ENCODE assay signal across 8 cellular contexts in genomic region chr7:74627699-74628411, GRCh38. TPM values are rescaled to one million over a fixed set of nuclear protein-coding genes. Genes with fewer than 3 reads are reported as not detected.
A peak's percentile ranks its signal among the peaks of the same experiment; 100 is the strongest.
DNase-seq lines count a peak whose midpoint lies in the region; ATAC-seq and TF ChIP-seq lines count a peak whose summit lies in the region.

No MANE protein-coding gene starts in this region.

- H3K9me3 ChIP-seq in mammary epithelial cell (replicated peaks; ENCODE audit: insufficient read depth, low read length), result no peaks in the 10 kb centered on the region
- no peaks in the 10 kb centered on the region for H3K9me3 ChIP-seq in mucosa of descending colon

- H3K79me2 ChIP-seq in mammary epithelial cell (ENCODE audit: insufficient read depth, low read length), result no peaks in the 10 kb centered on the region

- H3K36me3 ChIP-seq in mammary epithelial cell (ENCODE audit: insufficient read depth, low read length) (no peaks in the 10 kb centered on the region), mucosa of descending colon (ENCODE audit: low read depth) (no peaks in the 10 kb centered on the region)

- peak; percentile 62 for DNase-seq in AG20443 (ENCODE audit: low spot score)
- DNase-seq in NCI-H1436 treated with DMSO at 0.1 percent for 48 hours (lab: John Stamatoyannopoulos, UW), result peak; percentile 81
- DNase-seq in mammary epithelial cell, result no peak
- peak in 2 of 3 donors; percentile 62 to 72 for DNase-seq in mucosa of descending colon
- DNase-seq in NCI-H1048 (lab: John Stamatoyannopoulos, UW), result no peak
- DNase-seq in T1000 (lab: John Stamatoyannopoulos, UW), result no peak
- no peak for DNase-seq in stimulated activated naive CD8-positive, alpha-beta T cell treated with anti-CD3 and anti-CD28 coated beads, Interleukin-15, amount 100 ng/mL, for 72 hours

- intact Hi-C loops in mammary epithelial cell (cut with micrococcal nuclease), result loop anchor here (10.0 kb wide), 1 partner anchor 237 kb away; no protein-coding TSS in a partner anchor
- intact Hi-C loops in mucosa of descending colon (cut with DNase I, micrococcal nuclease), result no loop called here

- WGBS in mammary epithelial cell (ENCODE audit: low coverage, missing lambda C conversion rate), result 13% methylated on average over 11 of the region's 11 CpGs

- H3K4me3 ChIP-seq in mammary epithelial cell (replicated peaks in 1 of 3; ENCODE audit: insufficient read depth in 1 of 3, low read depth in 2 of 3, low read length in 3 of 3) (no peak overlapping the region), mucosa of descending colon (no peak overlapping the region)

- no peaks in the 10 kb centered on the region for H4K20me1 ChIP-seq in mammary epithelial cell (ENCODE audit: insufficient read depth, low read length)

- CTCF ChIA-PET in mammary epithelial cell (lab: Charles Lee; ENCODE audit: low non-redundant PET), result no interaction called here

- peak overlapping the region in 1 of 2 donors; percentile 83 for H3K27ac Mint-ChIP-seq in stimulated activated naive CD8-positive, alpha-beta T cell treated with anti-CD3 and anti-CD28 coated beads, Interleukin-15, amount 100 ng/mL, for 72 hours

- peak overlapping the region; percentile 84 for H2AFZ ChIP-seq in mammary epithelial cell (ENCODE audit: low read depth, low read length)

- peaks cover 6% of the 10 kb centered on the region for H3K4me1 ChIP-seq in mammary epithelial cell (ENCODE audit: insufficient read depth, low read length)
- no peaks in the 10 kb centered on the region for H3K4me1 ChIP-seq in mucosa of descending colon (ENCODE audit: low read depth)

- H3K4me3 Mint-ChIP-seq in stimulated activated naive CD8-positive, alpha-beta T cell treated with anti-CD3 and anti-CD28 coated beads, Interleukin-15, amount 100 ng/mL, for 72 hours, result no peak overlapping the region

- ATAC-seq in mucosa of descending colon (peak; percentile 70), HG02642 (IDR thresholded peaks at IDR 0.05; ENCODE audit: poor library complexity, unreplicated experiment) (no peak)
- no peak for ATAC-seq in stimulated activated naive CD8-positive, alpha-beta T cell treated with anti-CD3 and anti-CD28 coated beads, Interleukin-15, amount 100 ng/mL, for 72 hours

- dilution Hi-C loops in mammary epithelial cell (cut with HindIII; ENCODE audit: low sequenced_read_pairs), result loop anchor here (5.0 kb wide), 2 partner anchors 69 to 76 kb away; no protein-coding TSS in a partner anchor

- TF ChIP-seq CTCF in mammary epithelial cell (conservative IDR thresholded peaks at IDR 0.05 in 1 of 2, IDR thresholded peaks at IDR 0.05 in 1 of 2; ENCODE audit: extremely low read depth in 1 of 2, insufficient read depth in 1 of 2, low read depth in 1 of 2, low read length in 2 of 2), result no peak
- no peak for TF ChIP-seq CTCF in mucosa of descending colon (IDR thresholded peaks at IDR 0.05)

- no peak overlapping the region for H3K9ac ChIP-seq in mammary epithelial cell (ENCODE audit: insufficient read depth, low read length)

- no TSS peak for BruUV-seq in mammary epithelial cell (replicated peaks; lab: Mats Ljungman, UMichigan)

- no peak overlapping the region for H3K4me2 ChIP-seq in mammary epithelial cell (ENCODE audit: insufficient read depth, low read depth, low read length)

- H3K27me3 Mint-ChIP-seq in stimulated activated naive CD8-positive, alpha-beta T cell treated with anti-CD3 and anti-CD28 coated beads, Interleukin-15, amount 100 ng/mL, for 72 hours, result no peaks in the 10 kb centered on the region

- no peak overlapping the region for H3K27ac ChIP-seq in mammary epithelial cell (ENCODE audit: insufficient read depth, low read depth, low read length)

- in situ Hi-C loops in mammary epithelial cell (cut with MboI; ENCODE audit: low sequenced_read_pairs in 2 of 2), result no loop called here

- H3K4me1 Mint-ChIP-seq in stimulated activated naive CD8-positive, alpha-beta T cell treated with anti-CD3 and anti-CD28 coated beads, Interleukin-15, amount 100 ng/mL, for 72 hours, result peaks cover 12% of the 10 kb centered on the region

- no peaks in the 10 kb centered on the region for H3K9me3 Mint-ChIP-seq in stimulated activated naive CD8-positive, alpha-beta T cell treated with anti-CD3 and anti-CD28 coated beads, Interleukin-15, amount 100 ng/mL, for 72 hours

- H3K27me3 ChIP-seq in mammary epithelial cell (ENCODE audit: insufficient read depth, low read length), result no peaks in the 10 kb centered on the region

RNA-seq across cellular contexts. Expression of gene GTF2I, which starts 29.7 kb away (rescaled TPM):
- 100 to 1,000 TPM; 170 to 184 TPM for total RNA-seq in mammary epithelial cell
- polyA plus RNA-seq in mammary epithelial cell, result 47.9 TPM
- 154 TPM for polyA minus RNA-seq in mammary epithelial cell
- 100 to 1,000 TPM; 111 to 220 (median 130) TPM for total RNA-seq in mucosa of descending colon

Comparison
In these comparisons a context has a peak if more than half of its experiments do, and no peak if none do; other contexts are left out.
1. DNase-seq: peak in AG20443 (single experiment), NCI-H1436 treated with DMSO at 0.1 percent for 48 hours (single experiment) and mucosa of descending colon (2 of 3); none in mammary epithelial cell (single experiment), NCI-H1048 (single experiment), T1000 (single experiment) and stimulated activated naive CD8-positive, alpha-beta T cell treated with anti-CD3 and anti-CD28 coated beads, Interleukin-15, amount 100 ng/mL, for 72 hours (0 of 2).